Comparison of ENCODE assay signal across 22 cellular contexts in the genomic region with DNA sequence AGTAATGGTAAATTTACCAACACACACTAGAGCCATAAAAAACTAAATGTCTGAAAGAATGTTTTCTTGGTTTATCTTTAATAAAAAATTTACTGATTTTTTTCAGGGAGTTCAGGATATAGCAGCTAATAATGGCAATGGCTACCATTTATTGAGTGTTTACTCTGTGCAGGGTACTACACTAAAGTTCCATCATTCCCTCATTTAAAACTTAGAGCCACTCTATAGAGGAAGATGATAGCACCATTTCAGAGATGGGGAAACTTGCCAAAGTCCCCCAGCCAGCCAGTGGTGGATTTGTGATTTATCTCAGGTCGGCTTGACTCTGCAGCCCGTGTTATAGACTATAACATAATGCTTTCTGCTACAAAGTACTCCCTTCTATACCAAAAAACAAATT.
DNase-seq lines count a peak whose midpoint lies in the region; ATAC-seq and TF ChIP-seq lines count a peak whose summit lies in the region.
"Had no signal": no experiment of that assay in that cellular context is flagged by ENCODE, and none has a peak within 500 bp of the region (broad histone marks: within the 10 kb centered on the region; RNA-seq: fewer than 3 reads in every experiment).

No MANE protein-coding gene starts in this region.

- H3K27me3 ChIP-seq in heart right ventricle (no peaks in the 10 kb centered on the region), hepatocyte (no peaks in the 10 kb centered on the region), thoracic aorta (replicated peaks; ENCODE audit: insufficient read depth) (no peaks in the 10 kb centered on the region), endodermal cell (ENCODE audit: control insufficient read depth, insufficient read depth, low read length, poor library complexity, severe bottlenecking) (no peaks in the 10 kb centered on the region)
- H3K27me3 ChIP-seq: MG63 had no signal

- H3K4me3 ChIP-seq in heart right ventricle = no peak overlapping the region
- no peak overlapping the region for H3K4me3 ChIP-seq in hepatocyte
- H3K4me3 ChIP-seq in thoracic aorta = peak overlapping the region; percentile 31
- no peak overlapping the region for H3K4me3 ChIP-seq in endodermal cell (ENCODE audit: low read length)
- H3K4me3 ChIP-seq: A549, GM23338, MG63, SK-N-MC had no signal

- no peaks in the 10 kb centered on the region for H3K36me3 Mint-ChIP-seq in activated CD4-positive, alpha-beta T cell treated with anti-CD3 and anti-CD28 coated beads, Interleukin-2, amount 10 ng/mL, durations not matched to agents 24 days and 14 days (ENCODE audit: low read depth)
- H3K36me3 Mint-ChIP-seq in endodermal cell (ENCODE audit: low read depth) = no peaks in the 10 kb centered on the region
- H3K36me3 Mint-ChIP-seq: CD4-positive, alpha-beta memory T cell had no signal

- H3K9me2 ChIP-seq in hepatocyte (replicated peaks; ENCODE audit: insufficient read depth) = no peaks in the 10 kb centered on the region

- no peaks in the 10 kb centered on the region for H3K9me3 Mint-ChIP-seq in activated CD4-positive, alpha-beta T cell treated with anti-CD3 and anti-CD28 coated beads, Interleukin-2, amount 10 ng/mL, durations not matched to agents 24 days and 14 days
- H3K9me3 Mint-ChIP-seq in endodermal cell = no peaks in the 10 kb centered on the region
- H3K9me3 Mint-ChIP-seq: CD4-positive, alpha-beta memory T cell; GM23338; H9; HFFc6 had no signal

- TF ChIP-seq CTCF in heart right ventricle (IDR thresholded peaks at IDR 0.05) = no peak
- TF ChIP-seq CTCF in VCaP (conservative IDR thresholded peaks at IDR 0.05) = no peak
- TF ChIP-seq CTCF in hepatocyte (IDR thresholded peaks at IDR 0.05; ENCODE audit: poor library complexity) = no peak
- TF ChIP-seq CTCF in thoracic aorta (IDR thresholded peaks at IDR 0.05) = no peak
- no peak for TF ChIP-seq CTCF in endodermal cell (conservative IDR thresholded peaks at IDR 0.05)

- 47 to 68% methylated on average over 2 of the region's 2 CpGs for WGBS in heart right ventricle, 2 donors
- 90% methylated on average over 2 of the region's 2 CpGs for WGBS in hepatocyte (ENCODE audit: low lambda C conversion rate, missing lambda C conversion rate)
- WGBS in endodermal cell (ENCODE audit: insufficient coverage in 1 of 2, insufficient read length in 1 of 2), 2 experiments = 91% methylated on average over 2 of the region's 2 CpGs; no CpG with 5 or more reads in 1 of the 2 experiments

- H3K79me2 ChIP-seq in hepatocyte = no peaks in the 10 kb centered on the region

- DNase-seq in heart right ventricle = no peak
- DNase-seq in Right ventricle myocardium inferior (ENCODE audit: missing footprints) = no peak
- DNase-seq in hepatocyte (ENCODE audit: low spot score) = no peak
- no peak for DNase-seq in thoracic aorta (ENCODE audit: low spot score)
- no peak for DNase-seq in activated CD4-positive, alpha-beta T cell treated with anti-CD3 and anti-CD28 coated beads, Interleukin-2, amount 10 ng/mL, durations not matched to agents 24 days and 14 days
- no peak for DNase-seq in endodermal cell
- DNase-seq: CD4-positive, alpha-beta memory T cell; DMS53; H9; HFFc6; KBM-7; MG63; NCI-H2029 treated with DMSO at 0.1 percent for 48 hours; NCI-H446 treated with DMSO at 0.1 percent for 48 hours; NCI-H526; SIG-M5 had no signal

- H3K4me1 ChIP-seq in heart right ventricle (peaks cover 0 to 16% (median 4%) of the 10 kb centered on the region in 9 donors), hepatocyte (ENCODE audit: insufficient read depth) (peaks cover 5% of the 10 kb centered on the region), thoracic aorta (ENCODE audit: control insufficient read depth in 1 of 2, low read depth in 2 of 2) (no peaks in the 10 kb centered on the region), endodermal cell (ENCODE audit: control insufficient read depth, insufficient read depth, low read length) (no peaks in the 10 kb centered on the region)
- H3K4me1 ChIP-seq: A549 had no signal

- peak overlapping the region; percentile 23 for H3K4me2 ChIP-seq in hepatocyte
- H3K4me2 ChIP-seq: A549, GM23338 had no signal

- intact Hi-C loops in heart right ventricle (cut with DNase I) (no loop called here), Right ventricle myocardium inferior (cut with DNase I) (loop anchor here (10.0 kb wide), 1 partner anchor 227 kb away; a partner anchor contains a TSS)
- intact Hi-C loops in activated CD4-positive, alpha-beta T cell treated with anti-CD3 and anti-CD28 coated beads, Interleukin-2, amount 10 ng/mL, durations not matched to agents 24 days and 14 days (cut with micrococcal nuclease) = no loop called here

- H3K27me3 Mint-ChIP-seq in activated CD4-positive, alpha-beta T cell treated with anti-CD3 and anti-CD28 coated beads, Interleukin-2, amount 10 ng/mL, durations not matched to agents 24 days and 14 days = peaks cover 6% of the 10 kb centered on the region
- H3K27me3 Mint-ChIP-seq in endodermal cell (ENCODE audit: insufficient read depth) = peaks cover 12% of the 10 kb centered on the region

- no peak overlapping the region for H3K9ac ChIP-seq in endodermal cell (ENCODE audit: extremely low read depth, low read length, poor library complexity, severe bottlenecking)

- no peaks in the 10 kb centered on the region for H3K4me1 Mint-ChIP-seq in activated CD4-positive, alpha-beta T cell treated with anti-CD3 and anti-CD28 coated beads, Interleukin-2, amount 10 ng/mL, durations not matched to agents 24 days and 14 days
- peaks cover 2% of the 10 kb centered on the region for H3K4me1 Mint-ChIP-seq in endodermal cell
- H3K4me1 Mint-ChIP-seq: GM23338, H9 had no signal

- no peaks in the 10 kb centered on the region for H4K20me1 ChIP-seq in hepatocyte (ENCODE audit: insufficient read depth, poor library complexity, severe bottlenecking)

- no peak overlapping the region for H3K4me3 Mint-ChIP-seq in activated CD4-positive, alpha-beta T cell treated with anti-CD3 and anti-CD28 coated beads, Interleukin-2, amount 10 ng/mL, durations not matched to agents 24 days and 14 days
- H3K4me3 Mint-ChIP-seq in endodermal cell = no peak overlapping the region
- H3K4me3 Mint-ChIP-seq: CD4-positive, alpha-beta memory T cell; GM23338; H9 had no signal

- no peak overlapping the region for H2AFZ ChIP-seq in hepatocyte

- peak overlapping the region in 6 of 10 donors; percentile 16 to 72 (median 68) for H3K27ac ChIP-seq in heart right ventricle
- peak overlapping the region; percentile 56 for H3K27ac ChIP-seq in VCaP
- H3K27ac ChIP-seq in hepatocyte = no peak overlapping the region
- H3K27ac ChIP-seq in thoracic aorta = no peak overlapping the region
- no peak overlapping the region for H3K27ac ChIP-seq in endodermal cell (ENCODE audit: low read depth, low read length)
- H3K27ac ChIP-seq: A549, RWPE1, SK-N-MC had no signal

- H3K27ac Mint-ChIP-seq in activated CD4-positive, alpha-beta T cell treated with anti-CD3 and anti-CD28 coated beads, Interleukin-2, amount 10 ng/mL, durations not matched to agents 24 days and 14 days = no peak overlapping the region
- no peak overlapping the region for H3K27ac Mint-ChIP-seq in endodermal cell
- H3K27ac Mint-ChIP-seq: CD4-positive, alpha-beta memory T cell; GM23338; H9; HFFc6 had no signal

- H3K36me3 ChIP-seq in heart right ventricle = no peaks in the 10 kb centered on the region
- no peaks in the 10 kb centered on the region for H3K36me3 ChIP-seq in hepatocyte (replicated peaks; ENCODE audit: insufficient read depth, low read depth)
- H3K36me3 ChIP-seq in thoracic aorta = no peaks in the 10 kb centered on the region
- H3K36me3 ChIP-seq in endodermal cell (ENCODE audit: control insufficient read depth, insufficient read depth, low read length) = no peaks in the 10 kb centered on the region
- H3K36me3 ChIP-seq: MG63 had no signal

- ATAC-seq in heart right ventricle (no peak), Right ventricle myocardium inferior (no peak), thoracic aorta (ENCODE audit: insufficient number of reproducible peaks, low FRiP score, low read depth) (no peak)
- ATAC-seq: A549, GM23338, Panc1 had no signal

- H3K9me3 ChIP-seq in heart right ventricle (no peaks in the 10 kb centered on the region), hepatocyte (ENCODE audit: low read depth) (no peaks in the 10 kb centered on the region), thoracic aorta (no peaks in the 10 kb centered on the region), endodermal cell (ENCODE audit: control insufficient read depth, low read length) (no peaks in the 10 kb centered on the region)
- H3K9me3 ChIP-seq: A549, MG63 had no signal

Comparison
In these comparisons a context has a peak if more than half of its experiments do, and no peak if none do; other contexts are left out.
1. H3K27ac ChIP-seq: peak in heart right ventricle (6 of 10) and VCaP (single experiment); none in hepatocyte (single experiment), thoracic aorta (0 of 2) and endodermal cell (single experiment).